Comparison of ENCODE assay signal across 1 cellular context in genomic region chr7:134932707-134933370, GRCh38.
A peak's percentile ranks its signal among the peaks of the same experiment; 100 is the strongest.
TF ChIP-seq lines count a peak whose summit lies in the region.

No MANE protein-coding gene starts in this region.

TF ChIP-seq in K562, 482 proteins besides CTCF, POLR2A, EP300 and RAD21 (continued from another document):
- peak in 1 of 2 experiments; percentile 48; a peak in 1 of 4 replicates for TF ChIP-seq HDAC1 (IDR thresholded peaks at IDR 0.05)
- no peak for TF ChIP-seq ILK (tag; IDR thresholded peaks at IDR 0.05; ENCODE audit: borderline replicate concordance, low read depth)
- TF ChIP-seq ZNF41 (CRISPR knock-in tag; conservative IDR thresholded peaks at IDR 0.05): 0 out of 2 replicates have a peak, but pooled peaks have one; percentile 45
- no peak for TF ChIP-seq ZBTB43 (CRISPR knock-in tag; IDR thresholded peaks at IDR 0.05)
- 0 out of 2 replicates have a peak, but pooled peaks have one; percentile 38 for TF ChIP-seq BACH1 (tag; IDR thresholded peaks at IDR 0.05)
- 0 out of 2 replicates have a peak, but pooled peaks have one; percentile 31 for TF ChIP-seq HDAC2 (IDR thresholded peaks at IDR 0.05)
- TF ChIP-seq GATA2 (CRISPR knock-in tag; IDR thresholded peaks at IDR 0.05): no peak
- no peak for TF ChIP-seq ZNF79 (CRISPR knock-in tag; IDR thresholded peaks at IDR 0.05; ENCODE audit: low read depth)
- TF ChIP-seq USF2 (CRISPR knock-in tag; IDR thresholded peaks at IDR 0.05): no peak
- TF ChIP-seq ATF1 (CRISPR knock-in tag; IDR thresholded peaks at IDR 0.05): no peak
- TF ChIP-seq ATF1 (tag; IDR thresholded peaks at IDR 0.05): 0 out of 2 replicates have a peak, but pooled peaks have one; percentile 13
- peak; percentile 82 for TF ChIP-seq EHMT2 (IDR thresholded peaks at IDR 0.05)
- peak; percentile 25 for TF ChIP-seq ARHGAP35 (IDR thresholded peaks at IDR 0.05; ENCODE audit: partially characterized antibody)
- no peak for TF ChIP-seq PTRF (tag; IDR thresholded peaks at IDR 0.05)
- no peak for TF ChIP-seq ARID3A (IDR thresholded peaks at IDR 0.05; ENCODE audit: borderline replicate concordance, low read depth, low read length)
- TF ChIP-seq ZNF699 (CRISPR knock-in tag; IDR thresholded peaks at IDR 0.05; ENCODE audit: insufficient replicate concordance): no peak
- peak; percentile 94 for TF ChIP-seq TAF7 (tag; IDR thresholded peaks at IDR 0.05)
- TF ChIP-seq PHF20 (IDR thresholded peaks at IDR 0.05; ENCODE audit: partially characterized antibody): no peak
- peak; percentile 29; the same call in 1 of the 2 replicates for TF ChIP-seq MAFK (IDR thresholded peaks at IDR 0.05; ENCODE audit: low read length)
- no peak for TF ChIP-seq AFF1 (IDR thresholded peaks at IDR 0.05; ENCODE audit: low read depth in 1 of 2, partially characterized antibody in 2 of 2)
- peak; percentile 68; the same call in 1 of the 2 replicates for TF ChIP-seq PREB (CRISPR knock-in tag; IDR thresholded peaks at IDR 0.05)
- TF ChIP-seq ZNF583 (CRISPR knock-in tag; IDR thresholded peaks at IDR 0.05): no peak
- TF ChIP-seq UBTF (IDR thresholded peaks at IDR 0.05; ENCODE audit: borderline replicate concordance in 1 of 2, low read depth in 2 of 2, low read length in 2 of 2): no peak
- TF ChIP-seq NR2C2 (CRISPR knock-in tag; IDR thresholded peaks at IDR 0.05): no peak
- TF ChIP-seq NR2C2 (tag; IDR thresholded peaks at IDR 0.05): no peak
- TF ChIP-seq ZBTB1 (CRISPR knock-in tag; IDR thresholded peaks at IDR 0.05; ENCODE audit: borderline replicate concordance, low read depth): no peak
- peak; percentile 93 for TF ChIP-seq C11orf30 (IDR thresholded peaks at IDR 0.05; ENCODE audit: low read depth)
- peak; percentile 89 for TF ChIP-seq NFE2 (IDR thresholded peaks at IDR 0.05; ENCODE audit: low read depth)
- TF ChIP-seq FOXA3 (CRISPR knock-in tag; conservative IDR thresholded peaks at IDR 0.05 in 1 of 2, IDR thresholded peaks at IDR 0.05 in 1 of 2): 0 out of 4 replicates have a peak, but pooled peaks of 1 of the 2 experiments have one; percentile 5
- peak; percentile 31; the same call in 1 of the 2 replicates for TF ChIP-seq SMARCE1 (IDR thresholded peaks at IDR 0.05)
- no peak for TF ChIP-seq EWSR1 (IDR thresholded peaks at IDR 0.05; ENCODE audit: borderline replicate concordance, low read depth, partially characterized antibody)
- no peak for TF ChIP-seq ZNF695 (CRISPR knock-in tag; IDR thresholded peaks at IDR 0.05)
- peak; percentile 97 for TF ChIP-seq ZNF316 (IDR thresholded peaks at IDR 0.05)
- TF ChIP-seq MCM3 (IDR thresholded peaks at IDR 0.05): peak; percentile 56; the same call in 1 of the 2 replicates
- TF ChIP-seq TEAD1 (CRISPR knock-in tag; IDR thresholded peaks at IDR 0.05): peak in 1 of 2 experiments; percentile 48; a peak in 1 of 4 replicates
- TF ChIP-seq ZNF253 (CRISPR knock-in tag; conservative IDR thresholded peaks at IDR 0.05): no peak
- peak; percentile 58; the same call in 1 of the 2 replicates for TF ChIP-seq DIDO1 (tag; IDR thresholded peaks at IDR 0.05; ENCODE audit: low read depth)
- TF ChIP-seq TAF1 (IDR thresholded peaks at IDR 0.05; ENCODE audit: control insufficient read depth, extremely low read depth, insufficient read depth, low read length, severe bottlenecking): peak; percentile 63
- TF ChIP-seq NFE2L1 (tag; IDR thresholded peaks at IDR 0.05; ENCODE audit: borderline replicate concordance, low read depth): peak; percentile 90
- peak; percentile 76 for TF ChIP-seq DPF2 (IDR thresholded peaks at IDR 0.05)
- no peak for TF ChIP-seq ZNF764 (CRISPR knock-in tag; IDR thresholded peaks at IDR 0.05; ENCODE audit: low read depth)
- no peak for TF ChIP-seq HNRNPLL (IDR thresholded peaks at IDR 0.05; ENCODE audit: low read depth, low read length, poor library complexity, severe bottlenecking)
- 0 out of 4 replicates have a peak, but pooled peaks of 1 of the 2 experiments have one; percentile 30 for TF ChIP-seq TRIM24 (IDR thresholded peaks at IDR 0.05)
- 0 out of 4 replicates have a peak, but pooled peaks of 1 of the 2 experiments have one; percentile 65 for TF ChIP-seq MCM7 (IDR thresholded peaks at IDR 0.05)
- peak; percentile 46; the same call in 1 of the 2 replicates for TF ChIP-seq ARID1B (IDR thresholded peaks at IDR 0.05)
- TF ChIP-seq YY1 (IDR thresholded peaks at IDR 0.05; ENCODE audit: borderline replicate concordance in 1 of 3, control insufficient read depth in 1 of 3, extremely low read depth in 1 of 3, insufficient read depth in 3 of 3, insufficient read length in 1 of 3, insufficient replicate concordance in 2 of 3, low read depth in 1 of 3, low read length in 2 of 3): no peak
- no peak for TF ChIP-seq GATAD2A (IDR thresholded peaks at IDR 0.05)
TF ChIP-seq in K562: peak in this region for 30.
